11 cellular contexts compared by ENCODE assay signal in the genomic region with DNA sequence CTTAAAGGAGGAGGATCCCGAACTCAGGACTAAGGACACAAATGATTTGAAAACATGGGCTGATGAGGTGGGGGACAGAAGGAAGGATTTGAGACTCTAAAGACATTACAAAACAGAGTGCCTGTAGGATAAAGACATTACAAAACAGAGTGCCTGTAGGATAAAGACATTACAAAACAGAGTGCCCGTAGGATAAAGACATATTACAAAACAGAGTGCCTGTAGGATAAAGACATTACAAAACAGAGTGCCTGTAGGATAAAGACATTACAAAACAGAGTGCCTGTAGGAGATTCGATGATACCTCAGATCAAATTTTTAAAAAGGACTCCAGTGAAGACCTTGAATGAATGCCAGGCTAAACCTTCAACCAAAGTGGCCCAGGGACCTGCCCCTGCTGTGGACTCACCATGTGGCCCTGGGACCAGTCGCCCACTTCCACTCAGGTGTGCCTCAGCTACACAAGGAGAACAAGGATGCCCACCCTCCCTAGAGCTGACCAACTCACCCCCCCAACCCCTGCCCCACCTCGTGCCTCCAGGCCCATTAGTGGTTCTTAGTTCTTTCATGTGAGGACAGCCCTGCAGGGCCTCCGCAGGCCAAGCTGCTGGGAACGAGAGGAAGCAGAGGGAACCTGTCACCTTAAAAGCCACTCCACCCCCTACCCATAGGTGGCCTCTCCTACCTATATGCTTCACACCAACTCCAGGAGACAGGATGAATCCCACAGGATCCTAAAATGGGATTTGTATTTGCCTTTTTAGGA. TPM values are rescaled to one million over a fixed set of nuclear protein-coding genes. Genes with fewer than 3 reads are reported as not detected.
DNase-seq lines count a peak whose midpoint lies in the region; ATAC-seq, FAIRE-seq and TF ChIP-seq lines count a peak whose summit lies in the region.
"Had no signal": no experiment of that assay in that cellular context is flagged by ENCODE, and none has a peak within 500 bp of the region (broad histone marks: within the 10 kb centered on the region; RNA-seq: fewer than 3 reads in every experiment).

No MANE protein-coding gene starts in this region.

- CTCF ChIA-PET in activated CD8-positive, alpha-beta T cell treated with anti-CD3 and anti-CD28 coated beads for 36 hours (lab: Charles Lee): interaction anchor here (1.5 to 9.1 kb wide), 4 partner anchors 8 to 284 kb away, joined by 4 to 122 read pairs (median 61); a partner anchor contains a TSS
- CTCF ChIA-PET in HepG2 (lab: Yijun Ruan, JAX; ENCODE audit: low intra/inter-chr PET ratio, low total read pairs): no interaction called here

- TF ChIP-seq EP300 in HepG2 (IDR thresholded peaks at IDR 0.05; ENCODE audit: low read depth in 2 of 2, low read length in 2 of 2) (no peak), HepG2 (CRISPR knock-in tag; IDR thresholded peaks at IDR 0.05; ENCODE audit: borderline replicate concordance) (no peak)

- FAIRE-seq in HepG2 (lab: Jason Lieb, UNC): no peak
- FAIRE-seq: frontal cortex had no signal

- in situ Hi-C loops in HepG2 (cut with HindIII; ENCODE audit: extremely low pct_ligation_motif_present, low pct_unique_long_range_greater_than_20kb): loop anchor here (5.0 kb wide), 1 partner anchor 105 kb away; no protein-coding TSS in a partner anchor

- BruUV-seq in HepG2 (replicated peaks; lab: Mats Ljungman, UMichigan): no TSS peak

- TF ChIP-seq POLR2A in HepG2 (IDR thresholded peaks at IDR 0.05; ENCODE audit: insufficient read depth in 1 of 2, low read depth in 2 of 2, low read length in 2 of 2): no peak

- H3K36me3 ChIP-seq in left ventricle myocardium inferior: no peaks in the 10 kb centered on the region
- H3K36me3 ChIP-seq in HepG2 (replicated peaks in 1 of 2; ENCODE audit: control insufficient read depth in 1 of 2, insufficient read depth in 2 of 2, low read length in 2 of 2): no peaks in the 10 kb centered on the region
- H3K36me3 ChIP-seq in upper lobe of right lung: peaks cover 5% of the 10 kb centered on the region
- H3K36me3 ChIP-seq: brain microvascular endothelial cell had no signal

- no peak overlapping the region for H3K4me2 ChIP-seq in HepG2 (ENCODE audit: low read depth, low read length)

- TF ChIP-seq CTCF in left ventricle myocardium inferior (IDR thresholded peaks at IDR 0.05; ENCODE audit: borderline replicate concordance): no peak
- no peak for TF ChIP-seq CTCF in activated CD8-positive, alpha-beta T cell treated with anti-CD3 and anti-CD28 coated beads for 36 hours (IDR thresholded peaks at IDR 0.05)
- no peak for TF ChIP-seq CTCF in HepG2 (CRISPR knock-in tag; IDR thresholded peaks at IDR 0.05)
- no peak for TF ChIP-seq CTCF in upper lobe of right lung (IDR thresholded peaks at IDR 0.05)
- no peak for TF ChIP-seq CTCF in omental fat pad (IDR thresholded peaks at IDR 0.05)

- peak overlapping the region; percentile 36 for H3K27ac ChIP-seq in left ventricle myocardium inferior (replicated peaks)
- no peak overlapping the region for H3K27ac ChIP-seq in HepG2 (ENCODE audit: extremely low read length, insufficient read depth, low read length)
- H3K27ac ChIP-seq in upper lobe of right lung: peak overlapping the region; percentile 28
- H3K27ac ChIP-seq: brain microvascular endothelial cell had no signal

- H3K9ac ChIP-seq in HepG2 (ENCODE audit: insufficient read depth, low read depth, low read length): no peak overlapping the region

- H3K4me3 ChIP-seq in left ventricle myocardium inferior: no peak overlapping the region
- no peak overlapping the region for H3K4me3 ChIP-seq in HepG2 (replicated peaks in 1 of 3; ENCODE audit: insufficient read depth in 1 of 3, low read depth in 2 of 3, low read length in 3 of 3)
- H3K4me3 ChIP-seq in upper lobe of right lung: no peak overlapping the region

- ATAC-seq in Right ventricle myocardium superior (ENCODE audit: poor library complexity) (no peak), HepG2 (peak; percentile 58), upper lobe of right lung (no peak), omental fat pad (ENCODE audit: low FRiP score) (no peak), GM18861 (IDR thresholded peaks at IDR 0.05; ENCODE audit: unreplicated experiment) (no peak)
- no peak for ATAC-seq in activated CD8-positive, alpha-beta T cell treated with anti-CD3 and anti-CD28 coated beads for 36 hours

- H3K9me3 ChIP-seq in left ventricle myocardium inferior (replicated peaks) (no peaks in the 10 kb centered on the region), HepG2 (ENCODE audit: low read length) (no peaks in the 10 kb centered on the region), upper lobe of right lung (no peaks in the 10 kb centered on the region)

- H3K27ac Mint-ChIP-seq in activated CD8-positive, alpha-beta T cell treated with anti-CD3 and anti-CD28 coated beads for 36 hours: peak overlapping the region; percentile 21

- H3K4me1 ChIP-seq in left ventricle myocardium inferior (peaks cover 31% of the 10 kb centered on the region), HepG2 (ENCODE audit: insufficient read depth, low read length) (no peaks in the 10 kb centered on the region), upper lobe of right lung (peaks cover 52% of the 10 kb centered on the region)

- no peak overlapping the region for H2AFZ ChIP-seq in HepG2 (ENCODE audit: low read length)

- WGBS in HepG2 (ENCODE audit: low lambda C conversion rate): 16% methylated on average over 7 of the region's 7 CpGs

- H3K27me3 Mint-ChIP-seq in activated CD8-positive, alpha-beta T cell treated with anti-CD3 and anti-CD28 coated beads for 36 hours: peaks cover 7% of the 10 kb centered on the region

- no peaks in the 10 kb centered on the region for H3K9me3 Mint-ChIP-seq in activated CD8-positive, alpha-beta T cell treated with anti-CD3 and anti-CD28 coated beads for 36 hours

- H4K20me1 ChIP-seq in HepG2 (ENCODE audit: insufficient read depth, low read length): no peaks in the 10 kb centered on the region

- POLR2A ChIA-PET in activated CD8-positive, alpha-beta T cell treated with anti-CD3 and anti-CD28 coated beads for 36 hours (lab: Charles Lee): no interaction called here
- POLR2A ChIA-PET in HepG2 (lab: Yijun Ruan, JAX): no interaction called here

- no peak overlapping the region for H3K4me3 Mint-ChIP-seq in activated CD8-positive, alpha-beta T cell treated with anti-CD3 and anti-CD28 coated beads for 36 hours

- peaks cover 62% of the 10 kb centered on the region for H3K4me1 Mint-ChIP-seq in activated CD8-positive, alpha-beta T cell treated with anti-CD3 and anti-CD28 coated beads for 36 hours (ENCODE audit: low read depth)

- H3K27me3 ChIP-seq in left ventricle myocardium inferior (ENCODE audit: low read depth) (no peaks in the 10 kb centered on the region), HepG2 (ENCODE audit: control insufficient read depth in 1 of 2, insufficient read depth in 2 of 2, low read length in 2 of 2) (no peaks in the 10 kb centered on the region; a peak in 1 of 5 replicates), upper lobe of right lung (no peaks in the 10 kb centered on the region)
- H3K27me3 ChIP-seq: brain microvascular endothelial cell had no signal

- DNase-seq in left ventricle myocardium inferior (no peak), Right ventricle myocardium superior (no peak), HepG2 (ENCODE audit: low spot score) (no peak), upper lobe of right lung (no peak), NCI-H1694 treated with DMSO at 0.1 percent for 48 hours (lab: John Stamatoyannopoulos, UW) (no peak), omental fat pad (ENCODE audit: low spot score) (no peak)
- DNase-seq in activated CD8-positive, alpha-beta T cell treated with anti-CD3 and anti-CD28 coated beads for 36 hours: no peak
- DNase-seq: brain microvascular endothelial cell, NCI-H526 had no signal

- no peaks in the 10 kb centered on the region for H3K79me2 ChIP-seq in HepG2 (ENCODE audit: insufficient read depth, low read length)

- peaks cover 3% of the 10 kb centered on the region for H3K36me3 Mint-ChIP-seq in activated CD8-positive, alpha-beta T cell treated with anti-CD3 and anti-CD28 coated beads for 36 hours (ENCODE audit: low read depth)

- no peak for TF ChIP-seq RAD21 in HepG2 (CRISPR knock-in tag; IDR thresholded peaks at IDR 0.05)

- intact Hi-C loops in left ventricle myocardium inferior (cut with micrococcal nuclease): no loop called here
- intact Hi-C loops in Right ventricle myocardium superior (cut with DNase I): loop anchor here (5.0 kb wide), 2 partner anchors 60 to 95 kb away; a partner anchor contains a TSS
- intact Hi-C loops in activated CD8-positive, alpha-beta T cell treated with anti-CD3 and anti-CD28 coated beads for 36 hours (cut with micrococcal nuclease): loop anchor here (5.0 kb wide), 2 partner anchors 90 to 285 kb away; no protein-coding TSS in a partner anchor
- intact Hi-C loops in HepG2 (cut with micrococcal nuclease; ENCODE audit: unreplicated experiment): no loop called here
- intact Hi-C loops in upper lobe of right lung (cut with DNase I): no loop called here

RNA-seq across cellular contexts. Expression of a gene that starts 59.8 kb away (rescaled TPM):
- total RNA-seq in left ventricle myocardium inferior: 8.8 TPM
- 10.4 TPM for total RNA-seq in Right ventricle myocardium superior
- total RNA-seq in activated CD8-positive, alpha-beta T cell treated with anti-CD3 and anti-CD28 coated beads for 36 hours: 1 to 10 TPM; 2.0 to 2.4 TPM
- total RNA-seq in HepG2 (2016; rRNA removed; fragmentation: Illumina TruSeq; extraction: Trizol): 0.09 TPM in 1 of 2 replicates, not detected in the other
- total RNA-seq in HepG2 (2016; cell fraction: cytosol; rRNA removed; fragmentation: Illumina TruSeq; extraction: Trizol; ENCODE audit: low read depth): not detected in 2 replicates
- total RNA-seq in HepG2 (2016; cell fraction: insoluble cytoplasmic fraction; rRNA removed; fragmentation: Illumina TruSeq; extraction: Trizol): 0.06 TPM in 1 of 2 replicates, not detected in the other
- not detected in 2 replicates for total RNA-seq in HepG2 (2016; cell fraction: membrane; rRNA removed; fragmentation: Illumina TruSeq; extraction: Trizol)
- total RNA-seq in HepG2 (2016; cell fraction: nucleus; rRNA removed; fragmentation: Illumina TruSeq; extraction: Trizol): not detected in 2 replicates
- polyA plus RNA-seq in HepG2 (2011; rRNA removed): 0.09 and 0.16 TPM in 2 replicates
- polyA plus RNA-seq in HepG2 (2011; cell fraction: cytosol; rRNA removed): 0.05 and 0.09 TPM in 2 replicates
- polyA plus RNA-seq in HepG2 (2011; cell fraction: nucleus; rRNA removed): 0.26 TPM in 1 of 2 replicates, not detected in the other
- 0.11 TPM in 1 of 2 replicates, not detected in the other for polyA plus RNA-seq in HepG2 (2012)
- polyA plus RNA-seq in HepG2 (2016; cell fraction: cytosol; fragmentation: Illumina TruSeq; extraction: Trizol; ENCODE audit: low read depth): not detected in 2 replicates
- 0.25 TPM in 1 of 2 replicates, not detected in the other for polyA plus RNA-seq in HepG2 (2016; cell fraction: insoluble cytoplasmic fraction; fragmentation: Illumina TruSeq; extraction: Trizol; ENCODE audit: low read depth)
- not detected in 2 replicates for polyA plus RNA-seq in HepG2 (2016; cell fraction: membrane; fragmentation: Illumina TruSeq; extraction: Trizol; ENCODE audit: low read depth)
- polyA plus RNA-seq in HepG2 (2016; cell fraction: nucleus; fragmentation: Illumina TruSeq; extraction: Trizol; ENCODE audit: insufficient read depth, low read depth): not detected in 2 replicates
- 0.18 and 30.8 TPM in 2 replicates for polyA minus RNA-seq in HepG2 (2011; rRNA and poly(A)+ RNA removed; ENCODE audit: low replicate concordance)
- not detected in 2 replicates for polyA minus RNA-seq in HepG2 (2011; cell fraction: cytosol; rRNA and poly(A)+ RNA removed)
- 0.52 TPM in 1 of 2 replicates, not detected in the other for polyA minus RNA-seq in HepG2 (2011; cell fraction: nucleus; rRNA and poly(A)+ RNA removed)
- 110 TPM for total RNA-seq in upper lobe of right lung
- 100 to 1,000 TPM in 1 of 4 donors, 10 to 100 TPM in 3; 71.1 to 114 (median 88.4) TPM for total RNA-seq in omental fat pad

Comparison
In these comparisons a context has a peak if more than half of its experiments do, and no peak if none do; other contexts are left out.
1. intact Hi-C loops: an anchor here in Right ventricle myocardium superior (5.0 kb wide) and activated CD8-positive, alpha-beta T cell treated with anti-CD3 and anti-CD28 coated beads for 36 hours (5.0 kb wide); none called in left ventricle myocardium inferior, HepG2 and upper lobe of right lung.